Comparison of ENCODE assay signal across 25 cellular contexts in the genomic region with DNA sequence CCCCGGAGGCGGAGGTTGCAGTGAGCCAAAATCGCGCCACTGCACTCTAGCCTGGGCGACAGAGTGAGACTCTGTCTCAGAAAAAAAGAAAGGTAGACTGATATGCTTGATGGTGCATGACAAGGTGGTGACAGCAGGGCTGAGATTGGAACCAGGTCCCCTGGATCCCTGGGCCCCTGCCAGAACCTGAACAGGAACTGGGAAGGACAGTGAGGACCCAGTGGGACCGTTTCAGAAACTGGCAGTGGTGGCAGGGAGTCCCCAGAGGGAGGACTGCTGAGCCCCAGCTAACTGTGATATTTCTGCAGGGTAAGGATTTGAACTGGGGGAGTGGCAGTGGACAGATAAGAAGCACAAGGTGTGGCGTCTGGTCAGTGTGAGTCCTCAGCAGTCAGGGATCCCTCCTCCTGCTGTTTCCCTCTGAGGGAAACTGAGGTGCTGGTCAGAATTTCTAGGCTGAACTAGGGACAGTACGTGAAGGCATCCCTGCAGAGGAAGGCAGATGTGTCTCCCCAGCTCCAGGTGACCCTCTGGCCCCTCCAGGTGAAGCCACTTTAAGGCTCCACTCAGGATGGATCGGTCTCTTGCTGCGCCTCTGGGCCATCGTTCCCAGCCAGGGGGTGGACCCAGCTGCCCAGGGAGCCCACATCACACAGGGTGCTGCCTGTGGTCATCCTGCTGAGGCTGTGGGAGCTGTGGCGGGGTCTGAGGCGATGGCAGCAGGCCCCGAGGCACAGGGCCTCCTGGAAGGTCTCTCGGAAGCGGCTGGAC. TPM values are rescaled to one million over a fixed set of nuclear protein-coding genes. Genes with fewer than 3 reads are reported as not detected.
A peak's percentile ranks its signal among the peaks of the same experiment; 100 is the strongest.
DNase-seq lines count a peak whose midpoint lies in the region; ATAC-seq, FAIRE-seq and TF ChIP-seq lines count a peak whose summit lies in the region.
"Had no signal": no experiment of that assay in that cellular context is flagged by ENCODE, and none has a peak within 500 bp of the region (broad histone marks: within the 10 kb centered on the region; RNA-seq: fewer than 3 reads in every experiment).

No MANE protein-coding gene starts in this region.

- TF ChIP-seq POLR2A in tibial nerve (IDR thresholded peaks at IDR 0.05): no peak
- no peak for TF ChIP-seq POLR2A in H54 (IDR thresholded peaks at IDR 0.05; ENCODE audit: low read depth, low read length)

- H3K27me3 ChIP-seq in tibial nerve: peaks cover 0 to 2% of the 10 kb centered on the region in 2 donors
- H3K27me3 ChIP-seq: Peyer's patch had no signal

- FAIRE-seq in GM18507 (lab: Jason Lieb, UNC): peak; percentile 18
- FAIRE-seq in H54 (lab: Jason Lieb, UNC): no peak
- FAIRE-seq: HTR-8/SVneo, islet of Langerhans had no signal

- peaks cover 28% of the 10 kb centered on the region for H3K4me1 Mint-ChIP-seq in activated naive CD8-positive, alpha-beta T cell (ENCODE audit: low read depth)
- peaks cover 19% of the 10 kb centered on the region for H3K4me1 Mint-ChIP-seq in activated naive CD8-positive, alpha-beta T cell treated with anti-CD3 and anti-CD28 coated beads for 36 hours
- H3K4me1 Mint-ChIP-seq in central memory CD8-positive, alpha-beta T cell: peaks cover 76% of the 10 kb centered on the region
- H3K4me1 Mint-ChIP-seq: endodermal cell had no signal

- no peak for DNase-seq in activated naive CD8-positive, alpha-beta T cell treated with anti-CD3 and anti-CD28 coated beads for 36 hours
- DNase-seq in GM18507 (ENCODE audit: extremely low spot score, insufficient read length, low read depth) (no peak), posterior vena cava (ENCODE audit: low spot score) (peak; percentile 77), tibial nerve (ENCODE audit: low spot score in 2 of 2) (no peak), retina (no peak), H54 (ENCODE audit: insufficient read length, low spot score) (no peak)
- DNase-seq in central memory CD8-positive, alpha-beta T cell (ENCODE audit: low spot score in 2 of 2): no peak
- DNase-seq: DMS 273 treated with DMSO at 0.1 percent for 48 hours, endodermal cell, esophagus squamous epithelium, gastrocnemius medialis, hypothalamus, MV-4-11, NCI-H2171, NCI-H524, Peyer's patch had no signal

- no peak overlapping the region for H3K4me3 ChIP-seq in tibial nerve
- H3K4me3 ChIP-seq: coronary artery, esophagus squamous epithelium, gastrocnemius medialis, Peyer's patch, suprapubic skin had no signal

- no peak overlapping the region for H3K27ac ChIP-seq in tibial nerve
- H3K27ac ChIP-seq: coronary artery, gastrocnemius medialis, KMS-11, suprapubic skin had no signal

- 83 to 90% methylated on average over 15 to 16 of the region's 16 CpGs for WGBS in tibial nerve, 2 donors

- H3K36me3 ChIP-seq in tibial nerve: no peaks in the 10 kb centered on the region
- H3K36me3 ChIP-seq: esophagus squamous epithelium, gastrocnemius medialis, Peyer's patch, suprapubic skin had no signal

- ATAC-seq in central memory CD8-positive, alpha-beta T cell (replicated peaks; ENCODE audit: extremely low read depth, poor library complexity, severe bottlenecking): no peak
- ATAC-seq: gastrocnemius medialis, HCT116 had no signal

- no peaks in the 10 kb centered on the region for H3K36me3 Mint-ChIP-seq in activated naive CD8-positive, alpha-beta T cell
- H3K36me3 Mint-ChIP-seq in activated naive CD8-positive, alpha-beta T cell treated with anti-CD3 and anti-CD28 coated beads for 36 hours: peaks cover 2% of the 10 kb centered on the region
- no peaks in the 10 kb centered on the region for H3K36me3 Mint-ChIP-seq in central memory CD8-positive, alpha-beta T cell (ENCODE audit: insufficient read depth)

- peaks cover 5% of the 10 kb centered on the region for H3K27me3 Mint-ChIP-seq in activated naive CD8-positive, alpha-beta T cell
- peaks cover 11% of the 10 kb centered on the region for H3K27me3 Mint-ChIP-seq in activated naive CD8-positive, alpha-beta T cell treated with anti-CD3 and anti-CD28 coated beads for 36 hours
- H3K27me3 Mint-ChIP-seq in central memory CD8-positive, alpha-beta T cell: no peaks in the 10 kb centered on the region

- H3K4me1 ChIP-seq in tibial nerve: no peaks in the 10 kb centered on the region
- H3K4me1 ChIP-seq: gastrocnemius medialis, suprapubic skin had no signal

- H3K4me3 Mint-ChIP-seq in activated naive CD8-positive, alpha-beta T cell: peak overlapping the region; percentile 35
- H3K4me3 Mint-ChIP-seq in activated naive CD8-positive, alpha-beta T cell treated with anti-CD3 and anti-CD28 coated beads for 36 hours: no peak overlapping the region
- H3K4me3 Mint-ChIP-seq in central memory CD8-positive, alpha-beta T cell: peak overlapping the region; percentile 69
- H3K4me3 Mint-ChIP-seq: activated T-helper 1 cell treated with anti-CD3 and anti-CD28 coated beads, Interleukin-12 subunit alpha, Interleukin-12 subunit beta, Interleukin-2, Interleukin-4 antibody, amounts not matched to agents 30 ng/mL and 10 ng/mL and 1 ng/mL, durations not matched to agents 14 hours and 24 hours and 36 hours; endodermal cell had no signal

- intact Hi-C loops in posterior vena cava (cut with DNase I): no loop called here

- H3K9me3 ChIP-seq in tibial nerve: no peaks in the 10 kb centered on the region
- H3K9me3 ChIP-seq: esophagus squamous epithelium, gastrocnemius medialis, Peyer's patch, suprapubic skin had no signal

- no peaks in the 10 kb centered on the region for H3K9me3 Mint-ChIP-seq in activated naive CD8-positive, alpha-beta T cell (ENCODE audit: low read depth)
- H3K9me3 Mint-ChIP-seq in activated naive CD8-positive, alpha-beta T cell treated with anti-CD3 and anti-CD28 coated beads for 36 hours: peaks cover 3% of the 10 kb centered on the region
- H3K9me3 Mint-ChIP-seq in central memory CD8-positive, alpha-beta T cell: no peaks in the 10 kb centered on the region
- H3K9me3 Mint-ChIP-seq: activated T-helper 1 cell treated with anti-CD3 and anti-CD28 coated beads, Interleukin-12 subunit alpha, Interleukin-12 subunit beta, Interleukin-2, Interleukin-4 antibody, amounts not matched to agents 30 ng/mL and 10 ng/mL and 1 ng/mL, durations not matched to agents 14 hours and 24 hours and 36 hours; endodermal cell had no signal

- TF ChIP-seq CTCF in tibial nerve (IDR thresholded peaks at IDR 0.05): no peak

- H3K27ac Mint-ChIP-seq in activated naive CD8-positive, alpha-beta T cell: no peak overlapping the region
- no peak overlapping the region for H3K27ac Mint-ChIP-seq in activated naive CD8-positive, alpha-beta T cell treated with anti-CD3 and anti-CD28 coated beads for 36 hours
- H3K27ac Mint-ChIP-seq in central memory CD8-positive, alpha-beta T cell (ENCODE audit: low read depth): peak overlapping the region; percentile 92
- H3K27ac Mint-ChIP-seq: activated T-helper 1 cell treated with anti-CD3 and anti-CD28 coated beads, Interleukin-12 subunit alpha, Interleukin-12 subunit beta, Interleukin-2, Interleukin-4 antibody, amounts not matched to agents 30 ng/mL and 10 ng/mL and 1 ng/mL, durations not matched to agents 14 hours and 24 hours and 36 hours; endodermal cell had no signal

- no peak for TF ChIP-seq EP300 in tibial nerve (IDR thresholded peaks at IDR 0.05)

RNA-seq across cellular contexts. Expression of gene NMUR1, which starts 5.6 kb away (rescaled TPM):
- not detected for total RNA-seq in activated naive CD8-positive, alpha-beta T cell treated with anti-CD3 and anti-CD28 coated beads for 36 hours
- total RNA-seq in posterior vena cava (1 to 10 TPM; 5.3 to 7.4 TPM), tibial nerve (1 to 10 TPM in 1 of 4 donors, under 1 TPM in 2, not detected in 1; 0.21 to 2.5 (median 0.22) TPM)
- total RNA-seq: activated T-helper 1 cell treated with anti-CD3 and anti-CD28 coated beads, Interleukin-12 subunit alpha, Interleukin-12 subunit beta, Interleukin-2, Interleukin-4 antibody, amounts not matched to agents 30 ng/mL and 10 ng/mL and 1 ng/mL, durations not matched to agents 14 hours and 24 hours and 36 hours; lung microvascular endothelial cell had no signal
